ENCODE assay signal across 13 cellular contexts in genomic region chr2:240131296-240131695, GRCh38. TPM values are rescaled to one million over a fixed set of nuclear protein-coding genes. Genes with fewer than 3 reads are reported as not detected.
A peak's percentile ranks its signal among the peaks of the same experiment; 100 is the strongest.
DNase-seq lines count a peak whose midpoint lies in the region; ATAC-seq and TF ChIP-seq lines count a peak whose summit lies in the region.
"Had no signal": no experiment of that assay in that cellular context is flagged by ENCODE, and none has a peak within 500 bp of the region (broad histone marks: within the 10 kb centered on the region; RNA-seq: fewer than 3 reads in every experiment).

No MANE protein-coding gene starts in this region.

- no peak overlapping the region for H3K27ac Mint-ChIP-seq in activated naive CD8-positive, alpha-beta T cell treated with anti-CD3 and anti-CD28 coated beads, Interleukin-2, amount 10 ng/mL, durations not matched to agents 7 days and 5 days
- no peak overlapping the region for H3K27ac Mint-ChIP-seq in activated naive CD8-positive, alpha-beta T cell treated with anti-CD3 and anti-CD28 coated beads for 36 hours

- peaks cover 12% of the 10 kb centered on the region for H3K4me1 Mint-ChIP-seq in activated naive CD8-positive, alpha-beta T cell treated with anti-CD3 and anti-CD28 coated beads, Interleukin-2, amount 10 ng/mL, durations not matched to agents 7 days and 5 days
- peaks cover 20% of the 10 kb centered on the region for H3K4me1 Mint-ChIP-seq in activated naive CD8-positive, alpha-beta T cell treated with anti-CD3 and anti-CD28 coated beads for 36 hours

- H3K27ac ChIP-seq in RWPE2 (ENCODE audit: poor library complexity, severe bottlenecking) (no peak overlapping the region), tibial artery (no peak overlapping the region)
- H3K27ac ChIP-seq: KMS-11 had no signal

- peak; percentile 15 for DNase-seq in activated naive CD8-positive, alpha-beta T cell treated with anti-CD3 and anti-CD28 coated beads, Interleukin-2, amount 10 ng/mL, durations not matched to agents 7 days and 5 days
- no peak for DNase-seq in activated naive CD8-positive, alpha-beta T cell treated with anti-CD3 and anti-CD28 coated beads for 36 hours
- peak; percentile 37 for DNase-seq in RWPE2 (ENCODE audit: low spot score)
- DNase-seq in mesenteric fat pad (ENCODE audit: low spot score): peak; percentile 79
- DNase-seq in tibial artery: peak; percentile 2 to 57
- DNase-seq in DMS79 (lab: John Stamatoyannopoulos, UW): no peak
- DNase-seq: ACHN; CD4-positive, CD25-positive, alpha-beta regulatory T cell; NCI-H1092; NCI-H1694 treated with DMSO at 0.1 percent for 48 hours had no signal

- H3K9me3 ChIP-seq in RWPE2 (ENCODE audit: severe bottlenecking): no peaks in the 10 kb centered on the region
- peaks cover 0 to 8% (median 5%) of the 10 kb centered on the region in 3 donors for H3K9me3 ChIP-seq in tibial artery

- H3K36me3 ChIP-seq in RWPE2 (ENCODE audit: low read depth) (peaks cover 43% of the 10 kb centered on the region), tibial artery (peaks cover 66 to 76% (median 74%) of the 10 kb centered on the region in 3 donors)

- H3K27me3 Mint-ChIP-seq in activated naive CD8-positive, alpha-beta T cell treated with anti-CD3 and anti-CD28 coated beads, Interleukin-2, amount 10 ng/mL, durations not matched to agents 7 days and 5 days: no peaks in the 10 kb centered on the region
- H3K27me3 Mint-ChIP-seq in activated naive CD8-positive, alpha-beta T cell treated with anti-CD3 and anti-CD28 coated beads for 36 hours: no peaks in the 10 kb centered on the region
- H3K27me3 Mint-ChIP-seq: CD4-positive, CD25-positive, alpha-beta regulatory T cell had no signal

- H3K4me3 ChIP-seq in RWPE2 (ENCODE audit: severe bottlenecking): no peak overlapping the region
- H3K4me3 ChIP-seq in tibial artery: no peak overlapping the region

- H3K36me3 Mint-ChIP-seq in activated naive CD8-positive, alpha-beta T cell treated with anti-CD3 and anti-CD28 coated beads, Interleukin-2, amount 10 ng/mL, durations not matched to agents 7 days and 5 days: no peaks in the 10 kb centered on the region
- H3K36me3 Mint-ChIP-seq in activated naive CD8-positive, alpha-beta T cell treated with anti-CD3 and anti-CD28 coated beads for 36 hours: peaks cover 24% of the 10 kb centered on the region

- no peaks in the 10 kb centered on the region for H3K9me3 Mint-ChIP-seq in activated naive CD8-positive, alpha-beta T cell treated with anti-CD3 and anti-CD28 coated beads, Interleukin-2, amount 10 ng/mL, durations not matched to agents 7 days and 5 days
- no peaks in the 10 kb centered on the region for H3K9me3 Mint-ChIP-seq in activated naive CD8-positive, alpha-beta T cell treated with anti-CD3 and anti-CD28 coated beads for 36 hours

- H3K4me1 ChIP-seq in RWPE2 (ENCODE audit: insufficient read depth, poor library complexity, severe bottlenecking) (peaks cover 6% of the 10 kb centered on the region), tibial artery (peaks cover 0 to 16% (median 9%) of the 10 kb centered on the region in 4 donors)

- H3K27me3 ChIP-seq in RWPE2 (ENCODE audit: insufficient read depth, poor library complexity, severe bottlenecking) (no peaks in the 10 kb centered on the region), tibial artery (no peaks in the 10 kb centered on the region)

- no peak for TF ChIP-seq CTCF in RWPE2 (IDR thresholded peaks at IDR 0.05; ENCODE audit: poor library complexity, severe bottlenecking)
- TF ChIP-seq CTCF in tibial artery (IDR thresholded peaks at IDR 0.05): no peak

- H3K4me3 Mint-ChIP-seq in activated naive CD8-positive, alpha-beta T cell treated with anti-CD3 and anti-CD28 coated beads, Interleukin-2, amount 10 ng/mL, durations not matched to agents 7 days and 5 days: no peak overlapping the region
- H3K4me3 Mint-ChIP-seq in activated naive CD8-positive, alpha-beta T cell treated with anti-CD3 and anti-CD28 coated beads for 36 hours: no peak overlapping the region

- ATAC-seq in activated naive CD8-positive, alpha-beta T cell treated with anti-CD3 and anti-CD28 coated beads, Interleukin-2, amount 10 ng/mL, durations not matched to agents 7 days and 5 days (ENCODE audit: low read depth): no peak
- ATAC-seq in RWPE2 (ENCODE audit: low read depth): no peak
- no peak for ATAC-seq in GM19397 (IDR thresholded peaks at IDR 0.05; ENCODE audit: unreplicated experiment)

- intact Hi-C loops in tibial artery (cut with DNase I; ENCODE audit: low total_unique reads): no loop called here

- POLR2A ChIA-PET in activated naive CD8-positive, alpha-beta T cell treated with anti-CD3 and anti-CD28 coated beads, Interleukin-2, amount 10 ng/mL, durations not matched to agents 7 days and 5 days (lab: Charles Lee): no interaction called here

RNA-seq across cellular contexts. Expression of gene COPS9, which starts 4.8 kb away (rescaled TPM):
- 10 to 100 TPM; 87.1 to 89.5 TPM for total RNA-seq in activated naive CD8-positive, alpha-beta T cell treated with anti-CD3 and anti-CD28 coated beads, Interleukin-2, amount 10 ng/mL, durations not matched to agents 7 days and 5 days
- 100 to 1,000 TPM; 155 to 158 TPM for total RNA-seq in activated naive CD8-positive, alpha-beta T cell treated with anti-CD3 and anti-CD28 coated beads for 36 hours
- total RNA-seq in mesenteric fat pad: 118 TPM

RNA-seq across cellular contexts. Expression of gene OTOS, which starts 9.2 kb away (rescaled TPM):
- not detected for total RNA-seq in activated naive CD8-positive, alpha-beta T cell treated with anti-CD3 and anti-CD28 coated beads, Interleukin-2, amount 10 ng/mL, durations not matched to agents 7 days and 5 days
- total RNA-seq in activated naive CD8-positive, alpha-beta T cell treated with anti-CD3 and anti-CD28 coated beads for 36 hours: not detected
- total RNA-seq in mesenteric fat pad: not detected
- total RNA-seq: CD4-positive, CD25-positive, alpha-beta regulatory T cell; MCF 10A had no signal

Comparison
In these comparisons a context has a peak if more than half of its experiments do, and no peak if none do; other contexts are left out.
1. DNase-seq: peak in activated naive CD8-positive, alpha-beta T cell treated with anti-CD3 and anti-CD28 coated beads, Interleukin-2, amount 10 ng/mL, durations not matched to agents 7 days and 5 days (single experiment), RWPE2 (single experiment), mesenteric fat pad (single experiment) and tibial artery (2 of 2); none in activated naive CD8-positive, alpha-beta T cell treated with anti-CD3 and anti-CD28 coated beads for 36 hours (single experiment) and DMS79 (single experiment).